19 cellular contexts compared by ENCODE assay signal in the genomic region with DNA sequence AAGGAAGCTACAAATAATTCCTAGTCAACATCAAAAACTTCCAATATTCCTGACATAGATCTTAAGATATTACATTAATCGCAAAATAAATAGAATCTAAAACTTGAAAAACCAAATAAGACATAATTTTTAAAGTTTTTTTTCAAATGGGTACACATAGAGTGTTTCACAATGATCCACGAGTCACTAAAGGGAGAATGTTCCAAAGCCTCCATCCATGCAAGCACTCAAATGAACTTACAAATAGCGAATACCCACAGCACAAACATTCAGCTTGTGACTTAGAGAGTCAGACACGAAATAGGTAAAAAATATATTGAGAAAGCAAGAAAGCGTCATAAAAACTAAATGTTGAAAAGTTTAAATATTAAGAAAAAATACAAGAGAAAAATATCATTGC.
DNase-seq lines count a peak whose midpoint lies in the region; FAIRE-seq and TF ChIP-seq lines count a peak whose summit lies in the region.
"Had no signal": no experiment of that assay in that cellular context is flagged by ENCODE, and none has a peak within 500 bp of the region (broad histone marks: within the 10 kb centered on the region; RNA-seq: fewer than 3 reads in every experiment).

No MANE protein-coding gene starts in this region.

- TF ChIP-seq CTCF in fibroblast of the aortic adventitia (IDR thresholded peaks at IDR 0.05; ENCODE audit: insufficient read depth, low read length) = no peak

- in situ Hi-C loops in GM23248 (cut with MboI) = no loop called here

- H3K9me3 ChIP-seq in GM23248 (ENCODE audit: low read depth) = no peaks in the 10 kb centered on the region
- H3K9me3 ChIP-seq: SJCRH30 had no signal

- WGBS in GM23248 (ENCODE audit: low coverage in 1 of 2, low lambda C conversion rate in 2 of 2, missing lambda C conversion rate in 2 of 2), 2 experiments = 93 to 97% methylated on average over 5 of the region's 5 CpGs

- no peak overlapping the region for H3K4me2 ChIP-seq in GM23248 (ENCODE audit: unreplicated experiment)

- no peak overlapping the region for H3K4me3 ChIP-seq in GM23248
- H3K4me3 ChIP-seq in fibroblast of the aortic adventitia (ENCODE audit: low read depth, low read length) = no peak overlapping the region
- H3K4me3 ChIP-seq: SJCRH30 had no signal

- H3K27ac ChIP-seq in GM23248 = no peak overlapping the region
- H3K27ac ChIP-seq: HL-60, SJCRH30 had no signal

- H2AFZ ChIP-seq in GM23248 = no peak overlapping the region

- H3K79me2 ChIP-seq in GM23248 (ENCODE audit: insufficient read depth) = no peaks in the 10 kb centered on the region

- no peak overlapping the region for H3K9ac ChIP-seq in GM23248

- no peaks in the 10 kb centered on the region for H3K36me3 ChIP-seq in GM23248 (ENCODE audit: low read depth)

- DNase-seq in GM23248 = peak; percentile 42
- peak; percentile 9 for DNase-seq in fibroblast of the aortic adventitia (ENCODE audit: low read depth)
- DNase-seq in stromal cell of bone marrow (ENCODE audit: low read depth) = peak; percentile 13
- DNase-seq in amygdala (lab: John Stamatoyannopoulos, UW) = no peak
- DNase-seq in T-helper 2 cell = no peak
- DNase-seq in NCI-H2196 (lab: John Stamatoyannopoulos, UW; ENCODE audit: unreplicated experiment) = no peak
- DNase-seq: CD4-positive, alpha-beta T cell; DMS79 treated with DMSO at 0.1 percent for 48 hours; GDM1; NCI-H1417; NCI-H187 treated with DMSO at 0.1 percent for 48 hours; NCI-H526 treated with DMSO at 0.1 percent for 48 hours; PC-3; SJCRH30 had no signal

- peak; percentile 18 for FAIRE-seq in endometrium (lab: Jason Lieb, UNC)
- FAIRE-seq: GM12891, GM18507, HTR-8/SVneo had no signal

- H4K20me1 ChIP-seq in GM23248 (ENCODE audit: insufficient read depth) = no peaks in the 10 kb centered on the region

- H3F3A ChIP-seq in GM23248 (ENCODE audit: insufficient read depth) = no peaks in the 10 kb centered on the region

- no peaks in the 10 kb centered on the region for H3K9me2 ChIP-seq in GM23248 (ENCODE audit: insufficient read depth)

- no peaks in the 10 kb centered on the region for H3K4me1 ChIP-seq in GM23248 (ENCODE audit: insufficient read depth)

- H3K27me3 ChIP-seq in GM23248 (replicated peaks; ENCODE audit: insufficient read depth) = no peaks in the 10 kb centered on the region
- H3K27me3 ChIP-seq: SJCRH30 had no signal

Comparison
In these comparisons a context has a peak if more than half of its experiments do, and no peak if none do; other contexts are left out.
1. DNase-seq: peak in GM23248 (single experiment), fibroblast of the aortic adventitia (single experiment) and stromal cell of bone marrow (single experiment); none in amygdala (0 of 56), T-helper 2 cell (0 of 5) and NCI-H2196 (single experiment).